Comparison of ENCODE assay signal across 8 cellular contexts in the genomic region with DNA sequence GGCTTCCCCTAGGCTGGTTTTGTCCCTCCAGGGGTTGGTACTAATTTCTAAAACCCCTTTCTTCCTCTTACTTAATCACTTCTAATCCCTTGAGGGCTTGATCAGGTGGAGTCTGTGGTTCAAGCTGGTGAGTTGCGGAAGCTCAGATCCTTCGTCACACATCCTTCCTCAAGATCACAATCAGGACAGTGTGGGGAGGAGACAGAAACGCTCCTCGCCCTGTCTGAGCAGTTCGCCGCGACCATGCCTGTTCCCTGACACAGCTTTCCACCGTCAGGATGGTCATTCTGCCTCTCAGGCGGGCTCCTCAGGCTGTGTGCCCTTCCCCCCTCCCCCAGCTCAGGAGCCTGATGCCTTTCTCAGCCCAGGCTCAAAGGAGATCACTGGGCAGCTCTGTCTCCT. TPM values are rescaled to one million over a fixed set of nuclear protein-coding genes. Genes with fewer than 3 reads are reported as not detected.
DNase-seq lines count a peak whose midpoint lies in the region; ATAC-seq and TF ChIP-seq lines count a peak whose summit lies in the region.

No MANE protein-coding gene starts in this region.

- no peaks in the 10 kb centered on the region for H3K36me3 Mint-ChIP-seq in Calu3 (ENCODE audit: insufficient read depth, unreplicated experiment)

- no peak overlapping the region for H3K27ac Mint-ChIP-seq in Calu3 (ENCODE audit: unreplicated experiment)

- H4K20me1 ChIP-seq in mammary epithelial cell (ENCODE audit: insufficient read depth, low read length), result no peaks in the 10 kb centered on the region

- H3K4me3 ChIP-seq in Peyer's patch (peak overlapping the region in 1 of 4 donors; percentile 26), mammary epithelial cell (replicated peaks in 1 of 3; ENCODE audit: insufficient read depth in 1 of 3, low read depth in 2 of 3, low read length in 3 of 3) (no peak overlapping the region)

- H3K27ac ChIP-seq in Peyer's patch (no peak overlapping the region), mammary epithelial cell (ENCODE audit: insufficient read depth, low read depth, low read length) (no peak overlapping the region)

- intact Hi-C loops in mammary epithelial cell (cut with micrococcal nuclease), result loop anchor here (5.0 kb wide), 1 partner anchor 148 kb away; no protein-coding TSS in a partner anchor
- intact Hi-C loops in Calu3 (cut with micrococcal nuclease; ENCODE audit: unreplicated experiment), result no loop called here

- no TSS peak for BruUV-seq in mammary epithelial cell (replicated peaks; lab: Mats Ljungman, UMichigan)
- no TSS peak for BruUV-seq in Calu3 (replicated peaks; lab: Mats Ljungman, UMichigan)

- no peak for TF ChIP-seq POLR2A in Peyer's patch (IDR thresholded peaks at IDR 0.05)

- no peak overlapping the region for H3K4me3 Mint-ChIP-seq in Calu3 (ENCODE audit: low read depth, unreplicated experiment)

- peak; percentile 96 for ATAC-seq in GM18868 (IDR thresholded peaks at IDR 0.05; ENCODE audit: unreplicated experiment)
- ATAC-seq in HG02840 (IDR thresholded peaks at IDR 0.05; ENCODE audit: low FRiP score, unreplicated experiment), result peak; percentile 64
- ATAC-seq in HG02870 (IDR thresholded peaks at IDR 0.05; ENCODE audit: unreplicated experiment), result no peak

- no peaks in the 10 kb centered on the region for H3K79me2 ChIP-seq in mammary epithelial cell (ENCODE audit: insufficient read depth, low read length)

- TF ChIP-seq CTCF in Peyer's patch (IDR thresholded peaks at IDR 0.05) (no peak), mammary epithelial cell (conservative IDR thresholded peaks at IDR 0.05 in 1 of 2, IDR thresholded peaks at IDR 0.05 in 1 of 2; ENCODE audit: extremely low read depth in 1 of 2, insufficient read depth in 1 of 2, low read depth in 1 of 2, low read length in 2 of 2) (no peak), Calu3 (IDR thresholded peaks at IDR 0.05; ENCODE audit: unreplicated experiment) (no peak)

- DNase-seq in Peyer's patch, result peak in 2 of 3 donors; percentile 56 to 67
- DNase-seq in mammary epithelial cell, result peak; percentile 83
- DNase-seq in NCI-H1930 (lab: John Stamatoyannopoulos, UW), result no peak
- no peak for DNase-seq in Calu3
- DNase-seq in NCI-H446 (lab: John Stamatoyannopoulos, UW), result no peak

- peaks cover under 1% of the 10 kb centered on the region for H3K4me1 Mint-ChIP-seq in Calu3 (ENCODE audit: low read depth, unreplicated experiment)

- H3K9me3 Mint-ChIP-seq in Calu3 (ENCODE audit: low read depth, unreplicated experiment), result no peaks in the 10 kb centered on the region

- H3K4me1 ChIP-seq in Peyer's patch, result peaks cover 0 to 5% (median 0%) of the 10 kb centered on the region in 4 donors
- peaks cover 9% of the 10 kb centered on the region for H3K4me1 ChIP-seq in mammary epithelial cell (ENCODE audit: insufficient read depth, low read length)

- no peak overlapping the region for H3K9ac ChIP-seq in mammary epithelial cell (ENCODE audit: insufficient read depth, low read length)

- H3K4me2 ChIP-seq in mammary epithelial cell (ENCODE audit: insufficient read depth, low read depth, low read length), result peak overlapping the region; percentile 26

- H3K36me3 ChIP-seq in Peyer's patch (no peaks in the 10 kb centered on the region), mammary epithelial cell (ENCODE audit: insufficient read depth, low read length) (no peaks in the 10 kb centered on the region)

- 9% methylated on average over 8 of the region's 9 CpGs for WGBS in mammary epithelial cell (ENCODE audit: low coverage, missing lambda C conversion rate)

- dilution Hi-C loops in mammary epithelial cell (cut with HindIII; ENCODE audit: low sequenced_read_pairs), result no loop called here

- in situ Hi-C loops in mammary epithelial cell (cut with MboI; ENCODE audit: low sequenced_read_pairs in 2 of 2), result loop anchor here in 1 of 2 donors (25.0 kb wide), 1 partner anchor 158 kb away; no protein-coding TSS in a partner anchor

- CTCF ChIA-PET in mammary epithelial cell (lab: Charles Lee; ENCODE audit: low non-redundant PET) (no interaction called here), Calu3 (lab: Charles Lee) (interaction anchor here (0.6 kb wide), 1 partner anchor 43 kb away, joined by 4 read pairs; no protein-coding TSS in a partner anchor)

- peak overlapping the region; percentile 65 for H2AFZ ChIP-seq in mammary epithelial cell (ENCODE audit: low read depth, low read length)

- H3K9me3 ChIP-seq in Peyer's patch, result no peaks in the 10 kb centered on the region
- no peaks in the 10 kb centered on the region for H3K9me3 ChIP-seq in mammary epithelial cell (replicated peaks; ENCODE audit: insufficient read depth, low read length)

- H3K27me3 Mint-ChIP-seq in Calu3 (ENCODE audit: unreplicated experiment), result peaks cover 36% of the 10 kb centered on the region

- no peaks in the 10 kb centered on the region for H3K27me3 ChIP-seq in Peyer's patch
- H3K27me3 ChIP-seq in mammary epithelial cell (ENCODE audit: insufficient read depth, low read length), result no peaks in the 10 kb centered on the region

RNA-seq across cellular contexts. Expression of gene CPLX2, which starts 24.3 kb away (rescaled TPM):
- total RNA-seq in Peyer's patch (1 to 10 TPM in 3 of 4 donors, not detected in 1; 1.4 to 2.5 (median 1.7) TPM), mammary epithelial cell (not detected), Calu3 (2022) (not detected in 2 replicates)
- not detected for polyA plus RNA-seq in mammary epithelial cell
- not detected for polyA minus RNA-seq in mammary epithelial cell

Comparison
In these comparisons a context has a peak if more than half of its experiments do, and no peak if none do; other contexts are left out.
1. DNase-seq: peak in Peyer's patch (2 of 3) and mammary epithelial cell (single experiment); none in NCI-H1930 (0 of 2), Calu3 (single experiment) and NCI-H446 (0 of 2).